Comparison of ENCODE assay signal across 31 cellular contexts in genomic region chr2:148684507-148684906, GRCh38.
"Had no signal": no experiment of that assay in that cellular context is flagged by ENCODE, and none has a peak within 500 bp of the region (broad histone marks: within the 10 kb centered on the region; RNA-seq: fewer than 3 reads in every experiment).

No MANE protein-coding gene starts in this region.

- ATAC-seq: activated CD8-positive, alpha-beta T cell treated with anti-CD3 and anti-CD28 coated beads for 36 hours; body of pancreas; Panc1; Right ventricle myocardium inferior; T-cell had no signal

- H3K4me3 Mint-ChIP-seq: activated CD8-positive, alpha-beta T cell treated with anti-CD3 and anti-CD28 coated beads for 36 hours; activated naive CD4-positive, alpha-beta T cell treated with anti-CD3 and anti-CD28 coated beads, Interleukin-2, amount 10 ng/mL, durations not matched to agents 7 days and 5 days; activated T-helper 1 cell treated with anti-CD3 and anti-CD28 coated beads, Interleukin-12 subunit alpha, Interleukin-12 subunit beta, Interleukin-2, Interleukin-4 antibody, amounts not matched to agents 30 ng/mL and 10 ng/mL and 1 ng/mL, durations not matched to agents 14 hours and 24 hours and 36 hours; T-cell had no signal

- H3K9me3 ChIP-seq: ascending aorta, body of pancreas had no signal

- DNase-seq: activated CD4-positive, alpha-beta T cell treated with anti-CD3 and anti-CD28 coated beads, Interleukin-2, amount 50 U/mL, for 1 hour; activated CD4-positive, CD25-positive, alpha-beta regulatory T cell; activated CD8-positive, alpha-beta memory T cell treated with anti-CD3 and anti-CD28 coated beads, Interleukin-2, amount 50 U/mL, for 4 hours; activated CD8-positive, alpha-beta T cell treated with anti-CD3 and anti-CD28 coated beads for 36 hours; activated effector memory CD4-positive, alpha-beta T cell treated with anti-CD3 and anti-CD28 coated beads, Interleukin-2, amount 50 U/mL, for 16 hours; activated naive CD4-positive, alpha-beta T cell treated with anti-CD3 and anti-CD28 coated beads, Interleukin-2, amount 10 ng/mL, durations not matched to agents 7 days and 5 days; activated T-cell treated with anti-CD3 and anti-CD28 coated beads, Interleukin-2, amount 50 U/mL, for 1 hour; body of pancreas; central memory CD4-positive, alpha-beta T cell; MG63; MV-4-11; NCI-H1092 treated with DMSO at 0.1 percent for 48 hours; NCI-H1417 treated with DMSO at 0.1 percent for 48 hours; NCI-H1694; NCI-H2029; NCI-H2107; NCI-H345; NCI-H510A; NCI-H526 treated with DMSO at 0.1 percent for 48 hours; NCI-H82; RPMI8226; T-cell; T-helper 2 cell; T1000 had no signal

- H3K27ac Mint-ChIP-seq: activated CD8-positive, alpha-beta T cell treated with anti-CD3 and anti-CD28 coated beads for 36 hours; activated naive CD4-positive, alpha-beta T cell treated with anti-CD3 and anti-CD28 coated beads, Interleukin-2, amount 10 ng/mL, durations not matched to agents 7 days and 5 days; activated T-helper 1 cell treated with anti-CD3 and anti-CD28 coated beads, Interleukin-12 subunit alpha, Interleukin-12 subunit beta, Interleukin-2, Interleukin-4 antibody, amounts not matched to agents 30 ng/mL and 10 ng/mL and 1 ng/mL, durations not matched to agents 14 hours and 24 hours and 36 hours; IgD-negative memory B cell; T-cell had no signal

- H3K27me3 Mint-ChIP-seq: activated CD8-positive, alpha-beta T cell treated with anti-CD3 and anti-CD28 coated beads for 36 hours; activated naive CD4-positive, alpha-beta T cell treated with anti-CD3 and anti-CD28 coated beads, Interleukin-2, amount 10 ng/mL, durations not matched to agents 7 days and 5 days; IgD-negative memory B cell; T-cell had no signal

- H3K36me3 ChIP-seq: ascending aorta, MG63 had no signal

- H3K27me3 ChIP-seq: ascending aorta, body of pancreas, MG63 had no signal

- H3K4me3 ChIP-seq: ascending aorta, body of pancreas, MG63, SK-N-MC had no signal

- H3K27ac ChIP-seq: ascending aorta, body of pancreas, SK-N-MC, VCaP had no signal
